13 cellular contexts compared by ENCODE assay signal in the genomic region with DNA sequence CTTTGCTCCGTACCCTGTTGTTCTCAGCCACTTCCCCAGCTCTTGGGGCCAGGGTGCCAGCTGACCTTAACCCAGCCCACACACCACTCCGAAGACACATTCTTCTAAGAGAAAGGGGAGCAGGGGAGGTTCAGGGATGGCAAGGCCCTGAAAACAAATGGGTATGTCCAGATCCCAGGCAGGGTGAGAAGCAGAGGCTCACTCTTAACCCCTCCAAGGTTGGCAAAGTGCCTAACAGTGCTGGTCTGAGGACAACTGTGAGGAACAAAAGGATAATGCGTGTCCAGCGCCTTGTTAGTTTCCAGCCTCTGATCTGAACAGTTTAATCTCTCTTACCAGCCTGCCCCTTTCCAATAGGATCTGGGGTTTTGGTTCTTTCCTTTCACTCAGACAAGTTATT. TPM values are rescaled to one million over a fixed set of nuclear protein-coding genes. Genes with fewer than 3 reads are reported as not detected.
DNase-seq lines count a peak whose midpoint lies in the region; ATAC-seq, FAIRE-seq and TF ChIP-seq lines count a peak whose summit lies in the region.
"Had no signal": no experiment of that assay in that cellular context is flagged by ENCODE, and none has a peak within 500 bp of the region (broad histone marks: within the 10 kb centered on the region; RNA-seq: fewer than 3 reads in every experiment).

No MANE protein-coding gene starts in this region.

- DNase-seq in A549 (ENCODE audit: low read depth in 1 of 2, low spot score in 1 of 2) (no peak), T-cell (no peak), mesenchymal stem cell (peak; percentile 4), NCI-H2227 treated with DMSO at 0.1 percent for 48 hours (lab: John Stamatoyannopoulos, UW) (no peak), GOT3 (lab: John Stamatoyannopoulos, UW) (no peak), small intestine (no peak)
- no peak for DNase-seq in CD4-positive, CD25-positive, alpha-beta regulatory T cell
- DNase-seq: COR-L47, NCI-H1417 treated with DMSO at 0.1 percent for 48 hours, NCI-H774 had no signal

- peaks cover 10% of the 10 kb centered on the region; the same call in 1 of the 3 replicates for H3K9me3 ChIP-seq in A549
- H3K9me3 ChIP-seq in CD4-positive, CD25-positive, alpha-beta regulatory T cell (ENCODE audit: control insufficient read depth in 2 of 2, low read length in 2 of 2): no peaks in the 10 kb centered on the region
- no peaks in the 10 kb centered on the region for H3K9me3 ChIP-seq in mesenchymal stem cell (ENCODE audit: control insufficient read depth, low read length)
- H3K9me3 ChIP-seq in small intestine (ENCODE audit: control insufficient read depth, low read depth): no peaks in the 10 kb centered on the region
- H3K9me3 ChIP-seq: adrenal gland, gastroesophageal sphincter, SJSA1 had no signal

- H3K18ac ChIP-seq in mesenchymal stem cell (ENCODE audit: low read depth in 1 of 2, low read length in 2 of 2): no peak overlapping the region

- no peaks in the 10 kb centered on the region for H3K27me3 Mint-ChIP-seq in CD4-positive, CD25-positive, alpha-beta regulatory T cell
- H3K27me3 Mint-ChIP-seq in T-cell: no peaks in the 10 kb centered on the region

- no peak overlapping the region for H3K23ac ChIP-seq in mesenchymal stem cell (ENCODE audit: low read length in 2 of 2)

- no peak for FAIRE-seq in A549 (lab: Jason Lieb, UNC)
- no peak for FAIRE-seq in small intestine (lab: Jason Lieb, UNC)

- no peak overlapping the region for H3K14ac ChIP-seq in mesenchymal stem cell (ENCODE audit: low read length in 2 of 2)

- TF ChIP-seq POLR2A in A549 (IDR thresholded peaks at IDR 0.05; ENCODE audit: low read length): no peak

- H4K8ac ChIP-seq in mesenchymal stem cell (ENCODE audit: low read length): no peak overlapping the region

- no peak overlapping the region for H2BK12ac ChIP-seq in mesenchymal stem cell (ENCODE audit: low read length in 2 of 2)

- POLR2A ChIA-PET in A549 (lab: Yijun Ruan, JAX) (no interaction called here), T-cell (lab: Charles Lee) (no interaction called here)

- H2AK5ac ChIP-seq in mesenchymal stem cell (ENCODE audit: low read length, severe bottlenecking): no peak overlapping the region

- TF ChIP-seq EP300 in A549 (IDR thresholded peaks at IDR 0.05): no peak

- no peak overlapping the region for H3K27ac Mint-ChIP-seq in CD4-positive, CD25-positive, alpha-beta regulatory T cell
- no peak overlapping the region for H3K27ac Mint-ChIP-seq in T-cell

- H3K9ac ChIP-seq in mesenchymal stem cell (ENCODE audit: low read length): no peak overlapping the region

- H2BK5ac ChIP-seq in mesenchymal stem cell (ENCODE audit: low read depth, low read length, poor library complexity, severe bottlenecking): no peak overlapping the region

- no peak for TF ChIP-seq RAD21 in A549 (conservative IDR thresholded peaks at IDR 0.05 in 1 of 2, IDR thresholded peaks at IDR 0.05 in 1 of 2)

- CTCF ChIA-PET in A549 (lab: Yijun Ruan, JAX): no interaction called here
- CTCF ChIA-PET in T-cell (lab: Charles Lee): interaction anchor here in 1 of 2 donors (0.5 to 0.6 kb wide), 2 partner anchors 177 to 948 kb away, joined by 4 to 7 read pairs; no protein-coding TSS in a partner anchor

- no peak overlapping the region for H2AFZ ChIP-seq in mesenchymal stem cell (ENCODE audit: low read depth, low read length)

- H4K91ac ChIP-seq in mesenchymal stem cell (ENCODE audit: low read length): no peak overlapping the region

- H3K27me3 ChIP-seq in CD4-positive, CD25-positive, alpha-beta regulatory T cell (ENCODE audit: control insufficient read depth, insufficient read depth, low read length): no peaks in the 10 kb centered on the region
- H3K27me3 ChIP-seq in mesenchymal stem cell (ENCODE audit: control insufficient read depth in 1 of 2, insufficient read depth in 1 of 2, low read length in 2 of 2) (no peaks in the 10 kb centered on the region), small intestine (ENCODE audit: control insufficient read depth in 2 of 2, insufficient read depth in 2 of 2, low read length in 2 of 2) (no peaks in the 10 kb centered on the region)
- H3K27me3 ChIP-seq: adrenal gland, gastroesophageal sphincter, SJSA1 had no signal

- no peak overlapping the region for H3K4ac ChIP-seq in mesenchymal stem cell (ENCODE audit: low read depth in 1 of 2, low read length in 2 of 2)

- H3K9me3 Mint-ChIP-seq in CD4-positive, CD25-positive, alpha-beta regulatory T cell: no peaks in the 10 kb centered on the region
- H3K9me3 Mint-ChIP-seq in T-cell: no peaks in the 10 kb centered on the region

- H3K4me3 ChIP-seq in A549 (no peak overlapping the region), mesenchymal stem cell (ENCODE audit: insufficient read depth in 1 of 2, low read depth in 1 of 2, low read length in 2 of 2) (peak overlapping the region in 1 of 2 experiments; percentile 81), small intestine (ENCODE audit: low read depth in 1 of 2, low read length in 2 of 2) (no peak overlapping the region)
- H3K4me3 ChIP-seq in CD4-positive, CD25-positive, alpha-beta regulatory T cell (ENCODE audit: low read depth, low read length): no peak overlapping the region

- H2BK15ac ChIP-seq in mesenchymal stem cell (ENCODE audit: low read depth, poor library complexity, severe bottlenecking): no peak overlapping the region

- H3K4me1 Mint-ChIP-seq in CD4-positive, CD25-positive, alpha-beta regulatory T cell: peaks cover 0 to 14% (median 0%) of the 10 kb centered on the region in 4 donors
- peaks cover 0 to 11% (median 10%) of the 10 kb centered on the region in 3 donors for H3K4me1 Mint-ChIP-seq in T-cell

- no peak overlapping the region for H2BK120ac ChIP-seq in mesenchymal stem cell (ENCODE audit: low read depth, low read length)

- peak overlapping the region; percentile 75 for H3K4me2 ChIP-seq in A549
- no peak overlapping the region for H3K4me2 ChIP-seq in mesenchymal stem cell (ENCODE audit: low read length, poor library complexity, severe bottlenecking)

- TF ChIP-seq CTCF in A549 (IDR thresholded peaks at IDR 0.05): no peak

- H3K36me3 ChIP-seq in CD4-positive, CD25-positive, alpha-beta regulatory T cell (ENCODE audit: control insufficient read depth, insufficient read depth, low read length): no peaks in the 10 kb centered on the region
- H3K36me3 ChIP-seq in mesenchymal stem cell (ENCODE audit: control insufficient read depth in 1 of 2, insufficient read depth in 2 of 2, low read depth in 1 of 2, low read length in 2 of 2): peaks cover 28 to 36% of the 10 kb centered on the region in 2 experiments
- no peaks in the 10 kb centered on the region for H3K36me3 ChIP-seq in small intestine (ENCODE audit: control insufficient read depth in 2 of 2, insufficient read depth in 2 of 2, low read length in 2 of 2)
- H3K36me3 ChIP-seq: adrenal gland had no signal

- 100% methylated on average over 4 of the region's 4 CpGs for WGBS in A549 (ENCODE audit: missing lambda C conversion rate)
- 97% methylated on average over 2 of the region's 4 CpGs for WGBS in mesenchymal stem cell
- 96 to 99% (median 98%) methylated on average over 4 of the region's 4 CpGs for WGBS in small intestine, 3 donors

- H3K36me3 Mint-ChIP-seq in CD4-positive, CD25-positive, alpha-beta regulatory T cell: no peaks in the 10 kb centered on the region
- no peaks in the 10 kb centered on the region for H3K36me3 Mint-ChIP-seq in T-cell

- peaks cover 19% of the 10 kb centered on the region for H3K79me1 ChIP-seq in mesenchymal stem cell (replicated peaks; ENCODE audit: low read length, poor library complexity, severe bottlenecking)

- peak overlapping the region; percentile 85 to 92 (median 89) for H3K4me3 Mint-ChIP-seq in CD4-positive, CD25-positive, alpha-beta regulatory T cell
- peak overlapping the region; percentile 77 to 81 (median 78) for H3K4me3 Mint-ChIP-seq in T-cell

- no peak for ATAC-seq in A549
- no peak for ATAC-seq in CD4-positive, CD25-positive, alpha-beta regulatory T cell (ENCODE audit: low read depth in 2 of 2)
- ATAC-seq in T-cell (replicated peaks in 1 of 4): no peak
- ATAC-seq: gastroesophageal sphincter had no signal

- H3K4me1 ChIP-seq in A549: no peaks in the 10 kb centered on the region
- peaks cover 16% of the 10 kb centered on the region for H3K4me1 ChIP-seq in CD4-positive, CD25-positive, alpha-beta regulatory T cell (ENCODE audit: control insufficient read depth, insufficient read depth, low read length, poor library complexity, severe bottlenecking)
- peaks cover 4% of the 10 kb centered on the region for H3K4me1 ChIP-seq in mesenchymal stem cell (ENCODE audit: control insufficient read depth, insufficient read depth, low read depth, low read length)
- no peaks in the 10 kb centered on the region for H3K4me1 ChIP-seq in small intestine (ENCODE audit: control insufficient read depth in 2 of 2, insufficient read depth in 1 of 2, low read depth in 1 of 2, low read length in 1 of 2)
- H3K4me1 ChIP-seq: adrenal gland had no signal

- peak overlapping the region; percentile 11 to 100; a peak in 3 of 6 replicates for H3K27ac ChIP-seq in A549
- no peak overlapping the region for H3K27ac ChIP-seq in CD4-positive, CD25-positive, alpha-beta regulatory T cell (ENCODE audit: insufficient read depth, low read length, poor library complexity, severe bottlenecking)
- no peak overlapping the region for H3K27ac ChIP-seq in mesenchymal stem cell (ENCODE audit: low read length, poor library complexity, severe bottlenecking)
- no peak overlapping the region for H3K27ac ChIP-seq in small intestine (ENCODE audit: low read depth in 1 of 2, low read length in 1 of 2)
- H3K27ac ChIP-seq: SJSA1 had no signal

RNA-seq across cellular contexts. Expression of a gene that starts 1.5 kb away (rescaled TPM):
- 16.0 and 20.9 TPM in 2 replicates for polyA plus RNA-seq in A549 (2011; rRNA removed)
- 16.1 and 18.0 TPM in 2 replicates for polyA plus RNA-seq in A549 (2012; cell fraction: cytosol; rRNA removed)
- 57.4 and 74.7 TPM in 2 replicates for polyA plus RNA-seq in A549 (2012; cell fraction: nucleus; rRNA removed)
- polyA plus RNA-seq in A549 (2017; fragmentation: RNase III; extraction: RNeasy Plus Mini Kit Qiagen cat#74134 plus additional on column Dnase treatment): 13.9 to 17.0 TPM (median 16.6 TPM) in 3 replicates
- 19.1 and 22.5 TPM in 2 replicates for polyA minus RNA-seq in A549 (2011; rRNA and poly(A)+ RNA removed)
- 5.5 TPM for total RNA-seq in CD4-positive, CD25-positive, alpha-beta regulatory T cell
- polyA plus RNA-seq in CD4-positive, CD25-positive, alpha-beta regulatory T cell: 1 to 10 TPM in 1 of 4 donors, under 1 TPM in 3; 0.41 to 1.1 (median 0.66) TPM
- 1 to 10 TPM; 1.6 to 3.3 (median 2.3) TPM for total RNA-seq in T-cell
- 13.6 TPM for polyA plus RNA-seq in mesenchymal stem cell (2013, experiment 1 of 2)
- 13.3 TPM for polyA plus RNA-seq in mesenchymal stem cell (2013, experiment 2 of 2)
- 10 to 100 TPM in 1 of 3 donors, 1 to 10 TPM in 2; 2.7 to 12.2 (median 3.6) TPM for polyA plus RNA-seq in small intestine

RNA-seq across cellular contexts. Expression of a gene that starts 40.3 kb away (rescaled TPM):
- polyA plus RNA-seq in A549 (2011; rRNA removed) (70.3 and 77.1 TPM in 2 replicates), A549 (2017; fragmentation: RNase III; extraction: RNeasy Plus Mini Kit Qiagen cat#74134 plus additional on column Dnase treatment) (37.4 to 40.7 TPM (median 39.9 TPM) in 3 replicates), small intestine (10 to 100 TPM; 17.7 to 23.2 (median 20.7) TPM)
- polyA plus RNA-seq in A549 (2012; cell fraction: cytosol; rRNA removed): 23.1 and 25.0 TPM in 2 replicates
- 40.0 and 57.2 TPM in 2 replicates for polyA plus RNA-seq in A549 (2012; cell fraction: nucleus; rRNA removed)
- 61.0 and 71.2 TPM in 2 replicates for polyA minus RNA-seq in A549 (2011; rRNA and poly(A)+ RNA removed)
- 50.5 TPM for total RNA-seq in CD4-positive, CD25-positive, alpha-beta regulatory T cell
- polyA plus RNA-seq in CD4-positive, CD25-positive, alpha-beta regulatory T cell: 10 to 100 TPM; 12.1 to 23.3 (median 17.9) TPM
- 10 to 100 TPM; 40.0 to 83.5 (median 49.5) TPM for total RNA-seq in T-cell
- 21.0 TPM for polyA plus RNA-seq in mesenchymal stem cell (2013, experiment 1 of 2)
- polyA plus RNA-seq in mesenchymal stem cell (2013, experiment 2 of 2): 19.0 TPM

RNA-seq across cellular contexts. Expression of a gene that starts 54.0 kb away (rescaled TPM):
- polyA plus RNA-seq in A549 (2011; rRNA removed) (0.86 and 0.89 TPM in 2 replicates), A549 (2017; fragmentation: RNase III; extraction: RNeasy Plus Mini Kit Qiagen cat#74134 plus additional on column Dnase treatment) (1.6 to 2.6 TPM (median 2.3 TPM) in 3 replicates), small intestine (1 to 10 TPM in 2 of 3 donors, under 1 TPM in 1; 0.45 to 9.8 (median 1.6) TPM)
- polyA plus RNA-seq in A549 (2012; cell fraction: cytosol; rRNA removed): 1.6 and 2.9 TPM in 2 replicates
- 3.1 and 5.0 TPM in 2 replicates for polyA plus RNA-seq in A549 (2012; cell fraction: nucleus; rRNA removed)
- 0.41 and 0.44 TPM in 2 replicates for polyA minus RNA-seq in A549 (2011; rRNA and poly(A)+ RNA removed)
- 4.8 TPM for total RNA-seq in CD4-positive, CD25-positive, alpha-beta regulatory T cell
- polyA plus RNA-seq in CD4-positive, CD25-positive, alpha-beta regulatory T cell: 1 to 10 TPM; 4.8 to 9.4 (median 7.4) TPM
- 10 to 100 TPM in 2 of 5 donors, 1 to 10 TPM in 3; 2.2 to 14.2 (median 8.1) TPM for total RNA-seq in T-cell
- 15.4 TPM for polyA plus RNA-seq in mesenchymal stem cell (2013, experiment 1 of 2)
- polyA plus RNA-seq in mesenchymal stem cell (2013, experiment 2 of 2): 15.3 TPM

Comparison
In these comparisons a context has a peak if more than half of its experiments do, and no peak if none do; other contexts are left out.
1. H3K27ac ChIP-seq: peak in A549 (2 of 2); none in CD4-positive, CD25-positive, alpha-beta regulatory T cell (single experiment), mesenchymal stem cell (single experiment) and small intestine (0 of 2).